Comparison of ENCODE assay signal across 1 cellular context in genomic region chr20:61649879-61650200, GRCh38.
TF ChIP-seq lines count a peak whose summit lies in the region.

No MANE protein-coding gene starts in this region.

TF ChIP-seq in WTC11, 78 proteins besides CTCF, POLR2A, EP300 and RAD21 (continued from another document):
- TF ChIP-seq, protein P1, sequence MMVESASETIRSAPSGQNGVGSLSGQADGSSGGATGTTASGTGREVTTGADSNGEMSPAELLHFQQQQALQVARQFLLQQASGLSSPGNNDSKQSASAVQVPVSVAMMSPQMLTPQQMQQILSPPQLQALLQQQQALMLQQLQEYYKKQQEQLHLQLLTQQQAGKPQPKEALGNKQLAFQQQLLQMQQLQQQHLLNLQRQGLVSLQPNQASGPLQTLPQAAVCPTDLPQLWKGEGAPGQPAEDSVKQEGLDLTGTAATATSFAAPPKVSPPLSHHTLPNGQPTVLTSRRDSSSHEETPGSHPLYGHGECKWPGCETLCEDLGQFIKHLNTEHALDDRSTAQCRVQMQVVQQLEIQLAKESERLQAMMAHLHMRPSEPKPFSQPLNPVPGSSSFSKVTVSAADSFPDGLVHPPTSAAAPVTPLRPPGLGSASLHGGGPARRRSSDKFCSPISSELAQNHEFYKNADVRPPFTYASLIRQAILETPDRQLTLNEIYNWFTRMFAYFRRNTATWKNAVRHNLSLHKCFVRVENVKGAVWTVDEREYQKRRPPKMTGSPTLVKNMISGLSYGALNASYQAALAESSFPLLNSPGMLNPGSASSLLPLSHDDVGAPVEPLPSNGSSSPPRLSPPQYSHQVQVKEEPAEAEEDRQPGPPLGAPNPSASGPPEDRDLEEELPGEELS (CRISPR knock-in tag; IDR thresholded peaks at IDR 0.05) = no peak
- TF ChIP-seq TEAD1 (CRISPR knock-in tag; IDR thresholded peaks at IDR 0.05) = no peak
- TF ChIP-seq ATF1 (CRISPR knock-in tag; IDR thresholded peaks at IDR 0.05) = no peak
TF ChIP-seq in WTC11: peak in this region for 0.
